ENCODE assay signal across 23 cellular contexts in genomic region chr3:32619395-32619794, GRCh38.
"Had no signal": no experiment of that assay in that cellular context is flagged by ENCODE, and none has a peak within 500 bp of the region (broad histone marks: within the 10 kb centered on the region; RNA-seq: fewer than 3 reads in every experiment).

No MANE protein-coding gene starts in this region.

- H3K27me3 ChIP-seq: dorsolateral prefrontal cortex, esophagus muscularis mucosa, gastroesophageal sphincter, heart left ventricle, hepatocyte, left lung had no signal

- H3K27ac Mint-ChIP-seq: immature natural killer cell, mesothelial cell of epicardium, naive B cell had no signal

- H3K27ac ChIP-seq: coronary artery, dorsolateral prefrontal cortex, esophagus muscularis mucosa, foreskin keratinocyte, gastroesophageal sphincter, heart left ventricle, hepatocyte, left lung, lower lobe of right lung had no signal

- H3K4me3 ChIP-seq: coronary artery, dorsolateral prefrontal cortex, esophagus muscularis mucosa, gastroesophageal sphincter, heart left ventricle, hepatocyte, left lung, lower lobe of right lung, mucosa of descending colon had no signal

- H3K4me3 Mint-ChIP-seq: immature natural killer cell, mesothelial cell of epicardium, naive B cell had no signal

- H3K36me3 Mint-ChIP-seq: mesothelial cell of epicardium had no signal

- H3K4me1 ChIP-seq: esophagus muscularis mucosa, gastroesophageal sphincter, left lung, lower lobe of right lung had no signal

- H3K27me3 Mint-ChIP-seq: naive B cell had no signal

- H3K36me3 ChIP-seq: esophagus muscularis mucosa, gastroesophageal sphincter, heart left ventricle, left lung, lower lobe of right lung had no signal

- H3K9me3 ChIP-seq: gastroesophageal sphincter had no signal

- ATAC-seq: foreskin keratinocyte, gastroesophageal sphincter, heart left ventricle, left cardiac atrium, left lung, left ventricle myocardium superior, lower lobe of right lung, mucosa of descending colon had no signal

- DNase-seq: dermis blood vessel endothelial cell; dorsolateral prefrontal cortex; effector CD4-positive, alpha-beta T cell; effector memory CD4-positive, alpha-beta T cell; foreskin keratinocyte; heart left ventricle; hypothalamus; immature natural killer cell; islet precursor cell; left cardiac atrium; left lung; left ventricle myocardium superior; lower lobe of right lung; mesenchymal stem cell; mucosa of descending colon; naive B cell had no signal

- FAIRE-seq: endothelial cell of umbilical vein, frontal cortex had no signal

- H3K4me1 Mint-ChIP-seq: immature natural killer cell, mesothelial cell of epicardium, naive B cell had no signal
